Comparison of ENCODE assay signal across 22 cellular contexts in genomic region chr6:101544286-101544685, GRCh38.
DNase-seq lines count a peak whose midpoint lies in the region; ATAC-seq and TF ChIP-seq lines count a peak whose summit lies in the region.
"Had no signal": no experiment of that assay in that cellular context is flagged by ENCODE, and none has a peak within 500 bp of the region (broad histone marks: within the 10 kb centered on the region; RNA-seq: fewer than 3 reads in every experiment).

No MANE protein-coding gene starts in this region.

- DNase-seq in ELR (ENCODE audit: low read depth) (peak; percentile 58), LHCN-M2 (ENCODE audit: low read depth) (peak; percentile 53), brain microvascular endothelial cell (peak; percentile 35), kidney tubule cell (ENCODE audit: low spot score) (peak; percentile 23), NCI-H1092 treated with DMSO at 0.1 percent for 48 hours (lab: John Stamatoyannopoulos, UW) (no peak), putamen (ENCODE audit: low spot score) (no peak)
- DNase-seq: activated CD4-positive, alpha-beta T cell treated with anti-CD3 and anti-CD28 coated beads for 1 hour; activated T-cell treated with anti-CD3 and anti-CD28 coated beads, Interleukin-2, amount 50 U/mL, for 24 hours; AML-193; DMS79; effector CD4-positive, alpha-beta T cell; kidney; NCI-H526 treated with DMSO at 0.1 percent for 48 hours; Right ventricle myocardium superior; stimulated activated CD4-positive, alpha-beta T cell treated with anti-CD3 and anti-CD28 coated beads, Interleukin-2, amount 100 ng/mL, for 48 hours; stimulated activated naive CD4-positive, alpha-beta T cell treated with Interleukin-2 at 50 U/mL for 16 hours had no signal

- ATAC-seq in GM18502 (IDR thresholded peaks at IDR 0.05; ENCODE audit: poor library complexity, unreplicated experiment): no peak
- ATAC-seq: gastroesophageal sphincter, K562 had no signal

- H3K4me3 ChIP-seq in brain microvascular endothelial cell (ENCODE audit: low read depth, low read length): no peak overlapping the region
- H3K4me3 ChIP-seq: gastroesophageal sphincter, HAP-1, K562, thoracic aorta had no signal

- H3K27me3 ChIP-seq in brain microvascular endothelial cell (replicated peaks): no peaks in the 10 kb centered on the region
- H3K27me3 ChIP-seq: gastroesophageal sphincter, neutrophil had no signal

- no peak for TF ChIP-seq CTCF in brain microvascular endothelial cell (IDR thresholded peaks at IDR 0.05; ENCODE audit: low read depth, low read length, missing control alignments)

- H3K27ac ChIP-seq in brain microvascular endothelial cell: no peak overlapping the region
- H3K27ac ChIP-seq: gastroesophageal sphincter, neutrophil, thoracic aorta had no signal

- in situ Hi-C loops in brain microvascular endothelial cell (cut with HindIII; ENCODE audit: low pct_ligation_motif_present, low sequenced_read_pairs): no loop called here

- no peaks in the 10 kb centered on the region for H3K36me3 ChIP-seq in brain microvascular endothelial cell (replicated peaks)
- H3K36me3 ChIP-seq: gastroesophageal sphincter, HAP-1, neutrophil, thoracic aorta had no signal

Comparison
In these comparisons a context has a peak if more than half of its experiments do, and no peak if none do; other contexts are left out.
1. DNase-seq: peak in ELR (single experiment), LHCN-M2 (single experiment), brain microvascular endothelial cell (single experiment) and kidney tubule cell (single experiment); none in NCI-H1092 treated with DMSO at 0.1 percent for 48 hours (single experiment) and putamen (single experiment).